Comparison of ENCODE assay signal across 25 cellular contexts in the genomic region with DNA sequence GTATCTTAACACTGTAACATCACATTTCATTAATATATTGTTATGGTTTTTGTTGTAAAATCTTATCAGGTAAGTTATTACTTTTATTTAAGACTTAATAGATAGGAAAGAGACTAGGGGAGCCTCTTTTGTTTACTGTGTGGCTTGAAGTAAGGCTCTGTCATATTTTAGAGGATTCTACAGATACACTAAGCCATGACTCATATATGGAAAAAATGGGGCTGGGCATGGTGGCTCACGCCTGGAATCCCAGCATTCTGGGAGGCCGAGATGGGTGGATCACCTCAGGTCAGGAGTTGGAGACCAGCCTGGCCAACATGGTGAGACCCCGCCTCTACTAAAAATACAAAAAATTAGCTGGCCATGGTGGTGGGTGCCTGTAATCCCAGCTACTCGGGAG. TPM values are rescaled to one million over a fixed set of nuclear protein-coding genes. Genes with fewer than 3 reads are reported as not detected.
A peak's percentile ranks its signal among the peaks of the same experiment; 100 is the strongest.
DNase-seq lines count a peak whose midpoint lies in the region; ATAC-seq and TF ChIP-seq lines count a peak whose summit lies in the region.
"Had no signal": no experiment of that assay in that cellular context is flagged by ENCODE, and none has a peak within 500 bp of the region (broad histone marks: within the 10 kb centered on the region; RNA-seq: fewer than 3 reads in every experiment).

No MANE protein-coding gene starts in this region.

- H3K9me3 Mint-ChIP-seq in MCF 10A (ENCODE audit: unreplicated experiment), result no peaks in the 10 kb centered on the region
- H3K9me3 Mint-ChIP-seq: activated naive CD4-positive, alpha-beta T cell treated with anti-CD3 and anti-CD28 coated beads, Interleukin-2, amount 50 U/mL, for 72 hours; natural killer cell treated with Interleukin-12 subunit alpha and Interleukin-12 subunit beta and Interleukin-15 and Interleukin-18, amount 100 ng/mL, for 72 hours had no signal

- H4K20me1 ChIP-seq in fibroblast of lung (ENCODE audit: control insufficient read depth, extremely low read depth, insufficient read depth, low read length) (no peaks in the 10 kb centered on the region), hepatocyte (ENCODE audit: insufficient read depth, poor library complexity, severe bottlenecking) (no peaks in the 10 kb centered on the region)

- no peaks in the 10 kb centered on the region for H3K9me2 ChIP-seq in hepatocyte (replicated peaks; ENCODE audit: insufficient read depth)

- H3K9ac ChIP-seq in fibroblast of lung (ENCODE audit: insufficient read depth, low read length), result no peak overlapping the region

- DNase-seq in MCF 10A (ENCODE audit: unreplicated experiment), result peak; percentile 38
- no peak for DNase-seq in breast epithelium (ENCODE audit: low spot score in 2 of 2)
- DNase-seq in fibroblast of lung (ENCODE audit: low read depth in 2 of 2), result peak; percentile 25 to 54
- DNase-seq in stimulated activated CD4-positive, alpha-beta T cell treated with anti-CD3 and anti-CD28 coated beads, Interleukin-4, amount 100 ng/mL, for 1 hour, result no peak
- DNase-seq in hepatocyte (ENCODE audit: low spot score), result no peak
- DNase-seq in NCI-H345 (lab: John Stamatoyannopoulos, UW), result no peak
- DNase-seq: activated T-cell treated with anti-CD3 and anti-CD28 coated beads, Interleukin-2, amount 50 U/mL, for 48 hours; heart left ventricle; kidney glomerular epithelial cell; mesendoderm; NCI-H187 treated with DMSO at 0.1 percent for 48 hours; SIG-M5; stimulated activated CD8-positive, alpha-beta memory T cell treated with anti-CD3 and anti-CD28 coated beads, Interleukin-4, amount 100 ng/mL, for 48 hours; testis had no signal

- H3K27ac ChIP-seq in breast epithelium (no peak overlapping the region), fibroblast of lung (ENCODE audit: insufficient read depth, low read length) (no peak overlapping the region), hepatocyte (no peak overlapping the region)
- H3K27ac ChIP-seq: 22Rv1, heart left ventricle, prostate gland, skin epidermis, testis had no signal

- TF ChIP-seq CTCF in MCF 10A (IDR thresholded peaks at IDR 0.05; ENCODE audit: unreplicated experiment) (no peak), breast epithelium (IDR thresholded peaks at IDR 0.05) (no peak), fibroblast of lung (conservative IDR thresholded peaks at IDR 0.05 in 1 of 2, IDR thresholded peaks at IDR 0.05 in 1 of 2; ENCODE audit: low read depth in 1 of 2, low read length in 2 of 2) (no peak), hepatocyte (IDR thresholded peaks at IDR 0.05; ENCODE audit: poor library complexity) (no peak)

- POLR2A ChIA-PET in MCF 10A (lab: Yijun Ruan, JAX), result no interaction called here

- H3K4me2 ChIP-seq in fibroblast of lung (ENCODE audit: extremely low read depth, insufficient read depth, low read length), result no peak overlapping the region
- H3K4me2 ChIP-seq in hepatocyte, result no peak overlapping the region

- intact Hi-C loops in MCF 10A (cut with micrococcal nuclease), result no loop called here
- intact Hi-C loops in breast epithelium (cut with DNase I; ENCODE audit: low total_unique reads), result no loop called here

- H3K4me3 ChIP-seq in breast epithelium, result no peak overlapping the region
- no peak overlapping the region for H3K4me3 ChIP-seq in fibroblast of lung (replicated peaks in 1 of 4; ENCODE audit: control extremely low read depth in 1 of 4, insufficient read depth in 1 of 4, low read depth in 3 of 4, low read length in 4 of 4)
- H3K4me3 ChIP-seq in hepatocyte, result no peak overlapping the region
- H3K4me3 ChIP-seq: heart left ventricle, prostate gland, skin epidermis, testis had no signal

- H3K4me1 ChIP-seq in breast epithelium (no peaks in the 10 kb centered on the region), fibroblast of lung (ENCODE audit: control insufficient read depth, extremely low read depth, insufficient read depth, low read length) (no peaks in the 10 kb centered on the region), hepatocyte (ENCODE audit: insufficient read depth) (no peaks in the 10 kb centered on the region)
- H3K4me1 ChIP-seq: prostate gland, testis had no signal

- CTCF ChIA-PET in MCF 10A (lab: Yijun Ruan, JAX), result interaction anchor here (1.6 to 1.8 kb wide), 2 partner anchors 12 to 22 kb away, joined by 4 to 6 read pairs; no protein-coding TSS in a partner anchor

- H3K79me2 ChIP-seq in fibroblast of lung (ENCODE audit: control insufficient read depth, insufficient read depth, low read length) (no peaks in the 10 kb centered on the region), hepatocyte (no peaks in the 10 kb centered on the region)

- no peak overlapping the region for H2AFZ ChIP-seq in fibroblast of lung (ENCODE audit: low read length)
- no peak overlapping the region for H2AFZ ChIP-seq in hepatocyte

- H3K36me3 Mint-ChIP-seq in MCF 10A (ENCODE audit: insufficient read depth, unreplicated experiment), result peaks cover 76% of the 10 kb centered on the region

- no peaks in the 10 kb centered on the region for H3K4me1 Mint-ChIP-seq in MCF 10A (ENCODE audit: insufficient read depth, unreplicated experiment)

- no peaks in the 10 kb centered on the region for H3K27me3 ChIP-seq in breast epithelium
- no peaks in the 10 kb centered on the region for H3K27me3 ChIP-seq in fibroblast of lung (ENCODE audit: control insufficient read depth, insufficient read depth, low read length)
- no peaks in the 10 kb centered on the region for H3K27me3 ChIP-seq in hepatocyte
- H3K27me3 ChIP-seq: heart left ventricle, testis had no signal

- BruUV-seq in MCF 10A (replicated peaks; lab: Mats Ljungman, UMichigan), result no TSS peak

- no peak for TF ChIP-seq POLR2A in breast epithelium (IDR thresholded peaks at IDR 0.05)

- ATAC-seq in SK-N-SH treated with all-trans-retinoic acid at 6 μM for 48 hours (peak; percentile 28; the same call in 1 of the 3 replicates), HG03469 (IDR thresholded peaks at IDR 0.05; ENCODE audit: unreplicated experiment) (no peak)
- ATAC-seq: activated naive CD4-positive, alpha-beta T cell treated with anti-CD3 and anti-CD28 coated beads, Interleukin-2, amount 50 U/mL, for 72 hours; natural killer cell treated with Interleukin-12 subunit alpha and Interleukin-12 subunit beta and Interleukin-15 and Interleukin-18, amount 100 ng/mL, for 72 hours had no signal

- WGBS in hepatocyte (ENCODE audit: low lambda C conversion rate, missing lambda C conversion rate), result 97% methylated on average over 4 of the region's 4 CpGs

- no peaks in the 10 kb centered on the region for H3K36me3 ChIP-seq in breast epithelium
- H3K36me3 ChIP-seq in fibroblast of lung (ENCODE audit: control insufficient read depth, insufficient read depth, low read length), result peaks cover 14% of the 10 kb centered on the region
- peaks cover 5% of the 10 kb centered on the region for H3K36me3 ChIP-seq in hepatocyte (replicated peaks; ENCODE audit: insufficient read depth, low read depth)

- H3K27ac Mint-ChIP-seq in MCF 10A (ENCODE audit: low read depth, unreplicated experiment), result no peak overlapping the region
- H3K27ac Mint-ChIP-seq: activated naive CD4-positive, alpha-beta T cell treated with anti-CD3 and anti-CD28 coated beads, Interleukin-2, amount 50 U/mL, for 72 hours; natural killer cell treated with Interleukin-12 subunit alpha and Interleukin-12 subunit beta and Interleukin-15 and Interleukin-18, amount 100 ng/mL, for 72 hours had no signal

- no peaks in the 10 kb centered on the region for H3K9me3 ChIP-seq in breast epithelium
- H3K9me3 ChIP-seq in fibroblast of lung (ENCODE audit: control insufficient read depth, insufficient read depth, low read depth, low read length), result no peaks in the 10 kb centered on the region
- H3K9me3 ChIP-seq in hepatocyte (ENCODE audit: low read depth), result no peaks in the 10 kb centered on the region
- H3K9me3 ChIP-seq: heart left ventricle, prostate gland, testis had no signal

- H3K4me3 Mint-ChIP-seq in MCF 10A (ENCODE audit: unreplicated experiment), result no peak overlapping the region
- H3K4me3 Mint-ChIP-seq: CD14-positive monocyte; natural killer cell treated with Interleukin-12 subunit alpha and Interleukin-12 subunit beta and Interleukin-15 and Interleukin-18, amount 100 ng/mL, for 72 hours had no signal

- H3K27me3 Mint-ChIP-seq in MCF 10A (ENCODE audit: insufficient read depth, unreplicated experiment), result no peaks in the 10 kb centered on the region
- H3K27me3 Mint-ChIP-seq: natural killer cell treated with Interleukin-12 subunit alpha and Interleukin-12 subunit beta and Interleukin-15 and Interleukin-18, amount 100 ng/mL, for 72 hours had no signal

TF ChIP-seq in SK-N-SH treated with all-trans-retinoic acid at 6 μM for 48 hours, 23 proteins besides CTCF, POLR2A, EP300 and RAD21 (continues in another document):
- no peak for TF ChIP-seq TOX (CRISPR knock-in tag; IDR thresholded peaks at IDR 0.05; ENCODE audit: borderline replicate concordance)
- no peak for TF ChIP-seq CSDC2 (CRISPR knock-in tag; IDR thresholded peaks at IDR 0.05)
- TF ChIP-seq BACH2 (CRISPR knock-in tag; IDR thresholded peaks at IDR 0.05; ENCODE audit: borderline replicate concordance), result no peak
- TF ChIP-seq TCF4 (CRISPR knock-in tag; IDR thresholded peaks at IDR 0.05; ENCODE audit: borderline replicate concordance), result no peak
- no peak for TF ChIP-seq SNAI2 (CRISPR knock-in tag; IDR thresholded peaks at IDR 0.05)
- no peak for TF ChIP-seq GLIS3 (CRISPR knock-in tag; IDR thresholded peaks at IDR 0.05)

RNA-seq across cellular contexts. Expression of a gene that starts 23.6 kb away (rescaled TPM):
- not detected in 2 replicates for total RNA-seq in MCF 10A (2022)
- under 1 TPM in 1 of 3 donors, not detected in 2; 0.98 TPM for total RNA-seq in breast epithelium
- not detected in 2 replicates for total RNA-seq in fibroblast of lung
- polyA plus RNA-seq in fibroblast of lung, result not detected in 2 replicates
- not detected in 2 replicates for polyA plus RNA-seq in fibroblast of lung (2012)
- not detected in 2 replicates for polyA minus RNA-seq in fibroblast of lung (ENCODE audit: low replicate concordance)
- not detected in 2 replicates for total RNA-seq in hepatocyte
- 0.77 TPM in 1 of 2 replicates, not detected in the other for polyA plus RNA-seq in hepatocyte
- total RNA-seq: activated naive CD4-positive, alpha-beta T cell treated with anti-CD3 and anti-CD28 coated beads, Interleukin-2, amount 50 U/mL, for 72 hours; dermis microvascular lymphatic vessel endothelial cell; epithelial cell of proximal tubule; heart left ventricle; prostate gland; T-helper 2 cell treated with Interferon-gamma antibody and Interleukin-4, amounts not matched to agents 100 ng/mL and 5 ng/mL, for 36 hours had no signal
- polyA plus RNA-seq: CD14-positive monocyte, heart left ventricle had no signal

RNA-seq across cellular contexts. Expression of a gene that starts 29.8 kb away (rescaled TPM):
- total RNA-seq in MCF 10A (2022) (26.4 and 27.8 TPM in 2 replicates), breast epithelium (10 to 100 TPM; 24.8 to 45.1 (median 37.0) TPM), fibroblast of lung (37.8 and 39.3 TPM in 2 replicates), hepatocyte (39.1 and 54.6 TPM in 2 replicates)
- polyA plus RNA-seq in fibroblast of lung (19.8 and 25.9 TPM in 2 replicates), hepatocyte (81.1 and 88.6 TPM in 2 replicates)
- 23.5 and 33.8 TPM in 2 replicates for polyA plus RNA-seq in fibroblast of lung (2012)
- 27.3 and 27.9 TPM in 2 replicates for polyA minus RNA-seq in fibroblast of lung (ENCODE audit: low replicate concordance)

RNA-seq across cellular contexts. Expression of a gene that starts 31.7 kb away (rescaled TPM):
- total RNA-seq in MCF 10A (2022) (4.6 and 5.9 TPM in 2 replicates), breast epithelium (10 to 100 TPM; 16.4 to 28.8 (median 24.6) TPM), fibroblast of lung (37.8 and 40.8 TPM in 2 replicates), hepatocyte (10.8 and 16.0 TPM in 2 replicates)
- polyA plus RNA-seq in fibroblast of lung (31.2 and 31.6 TPM in 2 replicates), hepatocyte (10.0 and 14.0 TPM in 2 replicates)
- polyA plus RNA-seq in fibroblast of lung (2012), result 23.9 and 24.4 TPM in 2 replicates
- polyA minus RNA-seq in fibroblast of lung (ENCODE audit: low replicate concordance), result 69.0 and 85.2 TPM in 2 replicates

Comparison
In these comparisons a context has a peak if more than half of its experiments do, and no peak if none do; other contexts are left out.
1. DNase-seq: peak in MCF 10A (single experiment) and fibroblast of lung (2 of 2); none in breast epithelium (0 of 2), stimulated activated CD4-positive, alpha-beta T cell treated with anti-CD3 and anti-CD28 coated beads, Interleukin-4, amount 100 ng/mL, for 1 hour (single experiment), hepatocyte (single experiment) and NCI-H345 (single experiment).